In the genomic region with DNA sequence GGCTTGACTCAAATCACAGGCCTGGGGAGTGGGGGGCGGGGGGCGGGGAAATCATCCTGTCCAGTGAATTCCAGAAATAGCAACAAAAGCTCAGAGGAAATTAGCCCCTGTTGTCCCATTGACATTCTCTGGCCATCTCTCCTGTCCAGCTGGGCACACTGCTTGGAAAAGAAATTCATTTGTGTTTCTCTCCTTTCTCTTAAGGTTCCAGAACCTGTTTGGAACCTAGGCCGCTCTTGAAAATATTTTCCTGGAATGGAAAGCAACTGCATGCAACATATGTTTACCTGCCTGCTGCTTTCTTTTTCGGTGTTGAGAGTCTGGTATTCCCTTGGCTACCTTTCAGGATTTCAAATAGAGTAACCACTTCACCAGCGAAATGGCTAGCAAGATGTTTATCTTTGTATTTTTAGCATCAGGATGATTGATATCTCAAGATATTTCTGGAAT, we compare ENCODE assay signal across 13 cellular contexts.
DNase-seq lines count a peak whose midpoint lies in the region; ATAC-seq, FAIRE-seq and TF ChIP-seq lines count a peak whose summit lies in the region.
"Had no signal": no experiment of that assay in that cellular context is flagged by ENCODE, and none has a peak within 500 bp of the region (broad histone marks: within the 10 kb centered on the region; RNA-seq: fewer than 3 reads in every experiment).

No MANE protein-coding gene starts in this region.

- H3K9ac ChIP-seq in astrocyte (ENCODE audit: low read length), result peak overlapping the region; percentile 38

- no peak for DNase-seq in left ventricle myocardium inferior
- no peak for DNase-seq in left cardiac atrium
- DNase-seq in astrocyte (ENCODE audit: low read depth), result peak; percentile 64
- no peak for DNase-seq in anterior cingulate cortex (lab: John Stamatoyannopoulos, UW)
- DNase-seq in HuH-7.5 (ENCODE audit: low spot score), result no peak
- no peak for DNase-seq in effector CD4-positive, alpha-beta T cell
- DNase-seq: activated CD4-positive, alpha-beta T cell treated with anti-CD3 and anti-CD28 coated beads, Interleukin-2, amount 50 U/mL, for 1 hour; NCI-H1694; testis had no signal

- H3K27ac Mint-ChIP-seq in astrocyte (ENCODE audit: unreplicated experiment), result peak overlapping the region; percentile 94

- 90 to 94% methylated on average over 2 to 4 of the region's 5 CpGs for WGBS in mesodermal cell (ENCODE audit: insufficient coverage in 2 of 2), 2 experiments

- H3K36me3 ChIP-seq in left ventricle myocardium inferior, result peaks cover 7% of the 10 kb centered on the region
- peaks cover 21% of the 10 kb centered on the region for H3K36me3 ChIP-seq in astrocyte (ENCODE audit: insufficient read depth, low read length)
- peaks cover 62% of the 10 kb centered on the region for H3K36me3 ChIP-seq in mesodermal cell (ENCODE audit: control insufficient read depth, insufficient read depth, low read length)

- H3K4me3 ChIP-seq in left ventricle myocardium inferior (no peak overlapping the region), astrocyte (ENCODE audit: insufficient read depth, low read depth, low read length) (no peak overlapping the region), mesodermal cell (ENCODE audit: extremely low read depth, insufficient read depth, low read length, poor library complexity, severe bottlenecking) (no peak overlapping the region)
- H3K4me3 ChIP-seq: SK-N-MC, testis had no signal

- peaks cover 27% of the 10 kb centered on the region for H4K20me1 ChIP-seq in astrocyte (ENCODE audit: insufficient read depth, low read length)

- H3K27ac ChIP-seq in left ventricle myocardium inferior (replicated peaks) (peak overlapping the region; percentile 63), astrocyte (ENCODE audit: low read depth, low read length) (peak overlapping the region; percentile 78), mesodermal cell (ENCODE audit: low read depth, low read length, severe bottlenecking) (peak overlapping the region; percentile 42)
- H3K27ac ChIP-seq: SK-N-MC, testis had no signal

- peak overlapping the region; percentile 55 for H3K4me2 ChIP-seq in astrocyte (ENCODE audit: low read length)

- no peak for FAIRE-seq in astrocyte (lab: Jason Lieb, UNC)

- H3K79me2 ChIP-seq in astrocyte (ENCODE audit: insufficient read depth, low read length), result peaks cover 71% of the 10 kb centered on the region

- peaks cover 75% of the 10 kb centered on the region for H3K4me1 Mint-ChIP-seq in astrocyte (ENCODE audit: low read depth, unreplicated experiment)

- ATAC-seq in left cardiac atrium, result no peak
- no peak for ATAC-seq in GM19328 (IDR thresholded peaks at IDR 0.05; ENCODE audit: unreplicated experiment)
- ATAC-seq: natural killer cell treated with Interleukin-12 subunit alpha and Interleukin-12 subunit beta and Interleukin-15 and Interleukin-18, amount 100 ng/mL, for 72 hours had no signal

- H2AFZ ChIP-seq in astrocyte (ENCODE audit: low read depth, low read length), result no peak overlapping the region

- no peaks in the 10 kb centered on the region for H3K27me3 ChIP-seq in left ventricle myocardium inferior (ENCODE audit: low read depth)
- no peaks in the 10 kb centered on the region for H3K27me3 ChIP-seq in astrocyte (ENCODE audit: insufficient read depth, low read length)
- H3K27me3 ChIP-seq: testis had no signal

- intact Hi-C loops in left ventricle myocardium inferior (cut with micrococcal nuclease), result no loop called here
- intact Hi-C loops in left cardiac atrium (cut with DNase I), result no loop called here

- TF ChIP-seq CTCF in left ventricle myocardium inferior (IDR thresholded peaks at IDR 0.05; ENCODE audit: borderline replicate concordance) (no peak), astrocyte (IDR thresholded peaks at IDR 0.05; ENCODE audit: insufficient read depth, low read depth, low read length) (no peak)

- no peaks in the 10 kb centered on the region for H3K9me3 Mint-ChIP-seq in astrocyte (ENCODE audit: unreplicated experiment)
- H3K9me3 Mint-ChIP-seq: natural killer cell treated with Interleukin-12 subunit alpha and Interleukin-12 subunit beta and Interleukin-15 and Interleukin-18, amount 100 ng/mL, for 72 hours had no signal

- H3K27me3 Mint-ChIP-seq in astrocyte (ENCODE audit: low read depth, unreplicated experiment), result no peaks in the 10 kb centered on the region
- H3K27me3 Mint-ChIP-seq: natural killer cell treated with Interleukin-12 subunit alpha and Interleukin-12 subunit beta and Interleukin-15 and Interleukin-18, amount 100 ng/mL, for 72 hours had no signal

- H3K4me1 ChIP-seq in left ventricle myocardium inferior, result peaks cover 91% of the 10 kb centered on the region
- peaks cover 18% of the 10 kb centered on the region for H3K4me1 ChIP-seq in astrocyte (ENCODE audit: insufficient read depth, low read length)
- H3K4me1 ChIP-seq in mesodermal cell (ENCODE audit: control insufficient read depth, insufficient read depth, low read length, poor library complexity, severe bottlenecking), result peaks cover 26% of the 10 kb centered on the region
- H3K4me1 ChIP-seq: testis had no signal

- H3K36me3 Mint-ChIP-seq in astrocyte (ENCODE audit: low read depth, unreplicated experiment), result peaks cover 29% of the 10 kb centered on the region

- no peaks in the 10 kb centered on the region for H3K9me3 ChIP-seq in left ventricle myocardium inferior (replicated peaks)
- H3K9me3 ChIP-seq in astrocyte (ENCODE audit: insufficient read depth, low read depth, low read length), result no peaks in the 10 kb centered on the region
- no peaks in the 10 kb centered on the region for H3K9me3 ChIP-seq in mesodermal cell (ENCODE audit: control insufficient read depth, low read length)
- H3K9me3 ChIP-seq: testis had no signal

- H3K4me3 Mint-ChIP-seq in astrocyte (ENCODE audit: unreplicated experiment), result peak overlapping the region; percentile 60
- H3K4me3 Mint-ChIP-seq: natural killer cell treated with Interleukin-12 subunit alpha and Interleukin-12 subunit beta and Interleukin-15 and Interleukin-18, amount 100 ng/mL, for 72 hours had no signal
